In the genomic region with DNA sequence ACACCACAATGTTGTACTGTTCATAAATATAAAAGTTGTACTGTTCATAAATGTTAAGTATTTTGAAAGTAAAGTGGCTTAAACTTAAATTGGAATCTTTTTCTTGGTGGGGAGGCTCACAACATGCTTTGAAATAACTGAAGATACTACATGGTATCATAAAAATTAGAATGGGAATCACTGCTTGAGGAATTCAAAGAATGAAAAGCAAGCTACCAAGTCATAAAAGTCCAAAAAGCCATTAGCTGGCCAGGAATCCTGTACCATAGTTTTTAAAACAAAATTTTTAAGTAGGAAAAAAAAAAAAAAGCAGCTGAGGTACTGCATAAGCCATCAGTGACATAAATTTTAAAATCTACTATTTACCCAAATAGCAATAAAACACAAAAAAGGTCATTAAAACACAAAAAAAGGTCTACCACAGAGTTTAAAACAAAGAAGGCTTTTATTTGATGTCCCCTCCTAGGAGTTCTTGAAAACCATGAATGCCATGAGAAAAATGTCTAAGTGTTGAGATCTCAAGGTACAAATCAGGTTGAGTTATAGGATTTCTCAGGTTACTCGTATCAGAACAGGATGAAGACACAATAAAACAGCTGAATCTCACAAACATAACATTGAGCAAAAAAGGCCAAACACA, we compare ENCODE assay signal across 20 cellular contexts. TPM values are rescaled to one million over a fixed set of nuclear protein-coding genes. Genes with fewer than 3 reads are reported as not detected.
DNase-seq lines count a peak whose midpoint lies in the region; ATAC-seq and TF ChIP-seq lines count a peak whose summit lies in the region.
"Had no signal": no experiment of that assay in that cellular context is flagged by ENCODE, and none has a peak within 500 bp of the region (broad histone marks: within the 10 kb centered on the region; RNA-seq: fewer than 3 reads in every experiment).

No MANE protein-coding gene starts in this region.

- ATAC-seq in SK-N-SH treated with all-trans-retinoic acid at 6 μM for 48 hours = no peak
- no peak for ATAC-seq in GM19035 (IDR thresholded peaks at IDR 0.05; ENCODE audit: unreplicated experiment)
- ATAC-seq: activated naive CD8-positive, alpha-beta T cell treated with anti-CD3 and anti-CD28 coated beads, Interleukin-2, amount 50 U/mL, for 24 hours; left colon; stimulated activated effector memory CD8-positive, alpha-beta T cell treated with anti-CD3 and anti-CD28 coated beads, Interleukin-12 subunit alpha, Interleukin-12 subunit beta, amount 100 ng/mL, for 72 hours had no signal

- H3K4me1 ChIP-seq in HEK293 (ENCODE audit: control insufficient read depth, insufficient read depth, low read length) (peaks cover 36% of the 10 kb centered on the region), mesenchymal stem cell (ENCODE audit: control insufficient read depth, insufficient read depth, low read depth, low read length) (peaks cover 4% of the 10 kb centered on the region)

- no peak overlapping the region for H2BK12ac ChIP-seq in mesenchymal stem cell (ENCODE audit: low read length in 2 of 2)

- CTCF ChIA-PET in HEK293 (lab: Yijun Ruan, JAX) = interaction anchor here (1.5 kb wide), 1 partner anchor 9 kb away, joined by 6 read pairs; a partner anchor contains a TSS

- H3K27ac ChIP-seq in HEK293 (ENCODE audit: extremely low read depth, low read depth, low read length) (no peak overlapping the region), mesenchymal stem cell (ENCODE audit: low read length, poor library complexity, severe bottlenecking) (peak overlapping the region; percentile 26)
- H3K27ac ChIP-seq: RWPE1 had no signal

- H3K27me3 ChIP-seq in mesenchymal stem cell (ENCODE audit: control insufficient read depth in 1 of 2, insufficient read depth in 1 of 2, low read length in 2 of 2) = no peaks in the 10 kb centered on the region

- H2BK5ac ChIP-seq in mesenchymal stem cell (ENCODE audit: low read depth, low read length, poor library complexity, severe bottlenecking) = no peak overlapping the region

- no peak overlapping the region for H3K23ac ChIP-seq in mesenchymal stem cell (ENCODE audit: low read length in 2 of 2)

- H3K9me3 ChIP-seq in HEK293 (ENCODE audit: control insufficient read depth, insufficient read depth, low read depth, low read length) = no peaks in the 10 kb centered on the region
- H3K9me3 ChIP-seq in mesenchymal stem cell (ENCODE audit: control insufficient read depth, low read length) = no peaks in the 10 kb centered on the region

- H3K4me3 ChIP-seq in AG10803 (ENCODE audit: low read length) (no peak overlapping the region), HEK293 (ENCODE audit: low read depth, low read length) (no peak overlapping the region), mesenchymal stem cell (ENCODE audit: insufficient read depth in 1 of 2, low read depth in 1 of 2, low read length in 2 of 2) (no peak overlapping the region)

- H3K79me1 ChIP-seq in mesenchymal stem cell (replicated peaks; ENCODE audit: low read length, poor library complexity, severe bottlenecking) = no peaks in the 10 kb centered on the region

- no peak overlapping the region for H3K18ac ChIP-seq in mesenchymal stem cell (ENCODE audit: low read depth in 1 of 2, low read length in 2 of 2)

- H3K14ac ChIP-seq in mesenchymal stem cell (ENCODE audit: low read length in 2 of 2) = no peak overlapping the region

- DNase-seq in AG10803 (ENCODE audit: low read depth) (peak; percentile 70), mesenchymal stem cell (no peak), SW 1271 (lab: John Stamatoyannopoulos, UW) (no peak), D341Med (ENCODE audit: low spot score) (no peak), COLO829 (ENCODE audit: low spot score) (no peak)
- DNase-seq: activated CD4-positive, alpha-beta memory T cell treated with anti-CD3 and anti-CD28 coated beads, Interleukin-2, amount 10 ng/mL, durations not matched to agents 7 days and 5 days; activated gamma-delta T cell treated with Interleukin-2 at 50 U/mL for 16 hours; activated naive CD8-positive, alpha-beta T cell treated with anti-CD3 and anti-CD28 coated beads, Interleukin-2, amount 50 U/mL, for 24 hours; activated T-cell treated with anti-CD3 and anti-CD28 coated beads for 4 hours; effector CD4-positive, alpha-beta T cell; erythroblast; foreskin melanocyte; left colon; NCI-H2029 treated with DMSO at 0.1 percent for 48 hours; NCI-H2227 treated with DMSO at 0.1 percent for 48 hours had no signal

- no peak overlapping the region for H4K8ac ChIP-seq in mesenchymal stem cell (ENCODE audit: low read length)

- WGBS in mesenchymal stem cell = no CpG with 5 or more reads among the region's 1 CpG

- H3K4me2 ChIP-seq in mesenchymal stem cell (ENCODE audit: low read length, poor library complexity, severe bottlenecking) = no peak overlapping the region

- H2AFZ ChIP-seq in mesenchymal stem cell (ENCODE audit: low read depth, low read length) = no peak overlapping the region

- no peak overlapping the region for H4K91ac ChIP-seq in mesenchymal stem cell (ENCODE audit: low read length)

- no peak for TF ChIP-seq CTCF in AG10803 (conservative IDR thresholded peaks at IDR 0.05; ENCODE audit: low read length)
- TF ChIP-seq CTCF in HEK293 (tag by site-specific recombination; IDR thresholded peaks at IDR 0.05) = no peak

- no peaks in the 10 kb centered on the region for H3K36me3 ChIP-seq in HEK293 (ENCODE audit: control insufficient read depth in 2 of 2, insufficient read depth in 1 of 2, low read length in 2 of 2)
- H3K36me3 ChIP-seq in mesenchymal stem cell (ENCODE audit: control insufficient read depth in 1 of 2, insufficient read depth in 2 of 2, low read depth in 1 of 2, low read length in 2 of 2) = peaks cover 4 to 15% of the 10 kb centered on the region in 2 experiments

- no peak overlapping the region for H3K4ac ChIP-seq in mesenchymal stem cell (ENCODE audit: low read depth in 1 of 2, low read length in 2 of 2)

- H2BK15ac ChIP-seq in mesenchymal stem cell (ENCODE audit: low read depth, poor library complexity, severe bottlenecking) = no peak overlapping the region

- no peak overlapping the region for H2BK120ac ChIP-seq in mesenchymal stem cell (ENCODE audit: low read depth, low read length)

- H2AK5ac ChIP-seq in mesenchymal stem cell (ENCODE audit: low read length, severe bottlenecking) = no peak overlapping the region

- POLR2A ChIA-PET in HEK293 (lab: Yijun Ruan, JAX) = interaction anchor here (0.7 to 1.7 kb wide), 3 partner anchors 9 to 106 kb away, joined by 3 to 6 read pairs (median 3); a partner anchor contains a TSS

- H3K9ac ChIP-seq in mesenchymal stem cell (ENCODE audit: low read length) = no peak overlapping the region

TF ChIP-seq in HEK293, 187 proteins besides CTCF, POLR2A, EP300 and RAD21 (continues in another document):
- TF ChIP-seq, protein P1, sequence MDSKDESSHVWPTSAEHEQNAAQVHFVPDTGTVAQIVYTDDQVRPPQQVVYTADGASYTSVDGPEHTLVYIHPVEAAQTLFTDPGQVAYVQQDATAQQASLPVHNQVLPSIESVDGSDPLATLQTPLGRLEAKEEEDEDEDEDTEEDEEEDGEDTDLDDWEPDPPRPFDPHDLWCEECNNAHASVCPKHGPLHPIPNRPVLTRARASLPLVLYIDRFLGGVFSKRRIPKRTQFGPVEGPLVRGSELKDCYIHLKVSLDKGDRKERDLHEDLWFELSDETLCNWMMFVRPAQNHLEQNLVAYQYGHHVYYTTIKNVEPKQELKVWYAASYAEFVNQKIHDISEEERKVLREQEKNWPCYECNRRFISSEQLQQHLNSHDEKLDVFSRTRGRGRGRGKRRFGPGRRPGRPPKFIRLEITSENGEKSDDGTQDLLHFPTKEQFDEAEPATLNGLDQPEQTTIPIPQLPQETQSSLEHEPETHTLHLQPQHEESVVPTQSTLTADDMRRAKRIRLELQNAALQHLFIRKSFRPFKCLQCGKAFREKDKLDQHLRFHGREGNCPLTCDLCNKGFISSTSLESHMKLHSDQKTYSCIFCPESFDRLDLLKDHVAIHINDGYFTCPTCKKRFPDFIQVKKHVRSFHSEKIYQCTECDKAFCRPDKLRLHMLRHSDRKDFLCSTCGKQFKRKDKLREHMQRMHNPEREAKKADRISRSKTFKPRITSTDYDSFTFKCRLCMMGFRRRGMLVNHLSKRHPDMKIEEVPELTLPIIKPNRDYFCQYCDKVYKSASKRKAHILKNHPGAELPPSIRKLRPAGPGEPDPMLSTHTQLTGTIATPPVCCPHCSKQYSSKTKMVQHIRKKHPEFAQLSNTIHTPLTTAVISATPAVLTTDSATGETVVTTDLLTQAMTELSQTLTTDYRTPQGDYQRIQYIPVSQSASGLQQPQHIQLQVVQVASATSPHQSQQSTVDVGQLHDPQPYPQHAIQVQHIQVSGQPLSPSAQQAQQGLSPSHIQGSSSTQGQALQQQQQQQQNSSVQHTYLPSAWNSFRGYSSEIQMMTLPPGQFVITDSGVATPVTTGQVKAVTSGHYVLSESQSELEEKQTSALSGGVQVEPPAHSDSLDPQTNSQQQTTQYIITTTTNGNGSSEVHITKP (tag by site-specific recombination; IDR thresholded peaks at IDR 0.05) = no peak

TF ChIP-seq in SK-N-SH treated with all-trans-retinoic acid at 6 μM for 48 hours, 23 proteins besides CTCF, POLR2A, EP300 and RAD21:
- TF ChIP-seq, protein P2, sequence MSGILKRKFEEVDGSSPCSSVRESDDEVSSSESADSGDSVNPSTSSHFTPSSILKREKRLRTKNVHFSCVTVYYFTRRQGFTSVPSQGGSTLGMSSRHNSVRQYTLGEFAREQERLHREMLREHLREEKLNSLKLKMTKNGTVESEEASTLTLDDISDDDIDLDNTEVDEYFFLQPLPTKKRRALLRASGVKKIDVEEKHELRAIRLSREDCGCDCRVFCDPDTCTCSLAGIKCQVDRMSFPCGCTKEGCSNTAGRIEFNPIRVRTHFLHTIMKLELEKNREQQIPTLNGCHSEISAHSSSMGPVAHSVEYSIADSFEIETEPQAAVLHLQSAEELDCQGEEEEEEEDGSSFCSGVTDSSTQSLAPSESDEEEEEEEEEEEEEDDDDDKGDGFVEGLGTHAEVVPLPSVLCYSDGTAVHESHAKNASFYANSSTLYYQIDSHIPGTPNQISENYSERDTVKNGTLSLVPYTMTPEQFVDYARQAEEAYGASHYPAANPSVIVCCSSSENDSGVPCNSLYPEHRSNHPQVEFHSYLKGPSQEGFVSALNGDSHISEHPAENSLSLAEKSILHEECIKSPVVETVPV (CRISPR knock-in tag; IDR thresholded peaks at IDR 0.05) = no peak
- TF ChIP-seq ISL1 (CRISPR knock-in tag; IDR thresholded peaks at IDR 0.05) (peak; percentile 34; the same call in 1 of the 2 replicates), CSDC2 (CRISPR knock-in tag; IDR thresholded peaks at IDR 0.05) (no peak)
TF ChIP-seq in SK-N-SH treated with all-trans-retinoic acid at 6 μM for 48 hours: peak in this region for 1.

RNA-seq across cellular contexts. Expression of a gene that starts 8.6 kb away (rescaled TPM):
- polyA plus RNA-seq in mesenchymal stem cell (2013, experiment 1 of 2) = 23.9 TPM
- polyA plus RNA-seq in mesenchymal stem cell (2013, experiment 2 of 2) = 24.7 TPM
